ENCODE assay signal across 10 cellular contexts in the genomic region with DNA sequence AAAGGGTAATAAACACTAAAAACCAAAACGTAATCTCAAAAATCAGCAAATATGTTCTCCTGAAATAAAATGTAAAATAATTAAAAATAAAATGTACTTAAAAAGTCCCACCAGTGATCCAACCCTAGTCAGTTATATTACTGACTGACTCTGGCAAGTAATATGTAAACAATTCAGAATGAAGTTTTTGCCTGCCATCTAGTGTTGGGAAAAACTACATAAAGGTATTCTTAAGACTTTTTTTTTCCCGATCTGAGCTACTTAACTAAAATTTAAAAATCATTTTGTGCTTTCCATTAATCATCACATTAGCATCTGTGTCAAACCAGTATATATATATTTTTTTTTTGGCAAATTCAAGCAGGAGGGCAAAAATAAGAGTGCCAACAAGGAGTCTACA. TPM values are rescaled to one million over a fixed set of nuclear protein-coding genes. Genes with fewer than 3 reads are reported as not detected.
DNase-seq lines count a peak whose midpoint lies in the region; ATAC-seq lines count a peak whose summit lies in the region.
"Had no signal": no experiment of that assay in that cellular context is flagged by ENCODE, and none has a peak within 500 bp of the region (broad histone marks: within the 10 kb centered on the region; RNA-seq: fewer than 3 reads in every experiment).

No MANE protein-coding gene starts in this region.

- peaks cover 6% of the 10 kb centered on the region for H3K4me1 Mint-ChIP-seq in stimulated activated effector memory CD8-positive, alpha-beta T cell treated with anti-CD3 and anti-CD28 coated beads, Interleukin-12 subunit alpha, Interleukin-12 subunit beta, amount 100 ng/mL, for 72 hours
- peaks cover 0 to 5% (median under 1%) of the 10 kb centered on the region in 4 donors for H3K4me1 Mint-ChIP-seq in naive thymus-derived CD8-positive, alpha-beta T cell
- H3K4me1 Mint-ChIP-seq in activated T-helper 2 cell treated with anti-CD3 and anti-CD28 coated beads, Interferon-gamma antibody, Interleukin-2, Interleukin-4, amounts not matched to agents 10 μg/mL and 5 μg/mL and 100 μg/mL, durations not matched to agents 14 hours and 24 hours and 36 hours (ENCODE audit: low read depth) = peaks cover 2% of the 10 kb centered on the region

- intact Hi-C loops in activated T-helper 2 cell treated with anti-CD3 and anti-CD28 coated beads, Interferon-gamma antibody, Interleukin-2, Interleukin-4, amounts not matched to agents 10 μg/mL and 5 μg/mL and 100 μg/mL, durations not matched to agents 14 hours and 24 hours and 36 hours (cut with micrococcal nuclease) = no loop called here

- H3K36me3 Mint-ChIP-seq in stimulated activated effector memory CD8-positive, alpha-beta T cell treated with anti-CD3 and anti-CD28 coated beads, Interleukin-12 subunit alpha, Interleukin-12 subunit beta, amount 100 ng/mL, for 72 hours = peaks cover 92% of the 10 kb centered on the region
- peaks cover 0 to 66% (median 9%) of the 10 kb centered on the region in 3 donors for H3K36me3 Mint-ChIP-seq in naive thymus-derived CD8-positive, alpha-beta T cell
- peaks cover 32% of the 10 kb centered on the region for H3K36me3 Mint-ChIP-seq in activated T-helper 2 cell treated with anti-CD3 and anti-CD28 coated beads, Interferon-gamma antibody, Interleukin-2, Interleukin-4, amounts not matched to agents 10 μg/mL and 5 μg/mL and 100 μg/mL, durations not matched to agents 14 hours and 24 hours and 36 hours (ENCODE audit: low read depth)
- H3K36me3 Mint-ChIP-seq: activated naive CD4-positive, alpha-beta T cell treated with anti-CD3 and anti-CD28 coated beads, Interleukin-2, amount 50 U/mL, for 72 hours had no signal

- H3K27ac Mint-ChIP-seq in stimulated activated effector memory CD8-positive, alpha-beta T cell treated with anti-CD3 and anti-CD28 coated beads, Interleukin-12 subunit alpha, Interleukin-12 subunit beta, amount 100 ng/mL, for 72 hours = peak overlapping the region; percentile 17
- H3K27ac Mint-ChIP-seq in naive thymus-derived CD8-positive, alpha-beta T cell = no peak overlapping the region
- no peak overlapping the region for H3K27ac Mint-ChIP-seq in activated T-helper 2 cell treated with anti-CD3 and anti-CD28 coated beads, Interferon-gamma antibody, Interleukin-2, Interleukin-4, amounts not matched to agents 10 μg/mL and 5 μg/mL and 100 μg/mL, durations not matched to agents 14 hours and 24 hours and 36 hours
- H3K27ac Mint-ChIP-seq: activated naive CD4-positive, alpha-beta T cell treated with anti-CD3 and anti-CD28 coated beads, Interleukin-2, amount 50 U/mL, for 72 hours; T-helper 1 cell treated with Interleukin-12 subunit alpha and Interleukin-12 subunit beta and Interleukin-4 antibody, amounts not matched to agents 30 μg/mL and 1 μg/mL, for 36 hours had no signal

- no peak overlapping the region for H3K4me3 Mint-ChIP-seq in stimulated activated effector memory CD8-positive, alpha-beta T cell treated with anti-CD3 and anti-CD28 coated beads, Interleukin-12 subunit alpha, Interleukin-12 subunit beta, amount 100 ng/mL, for 72 hours
- no peak overlapping the region for H3K4me3 Mint-ChIP-seq in naive thymus-derived CD8-positive, alpha-beta T cell
- no peak overlapping the region for H3K4me3 Mint-ChIP-seq in activated T-helper 2 cell treated with anti-CD3 and anti-CD28 coated beads, Interferon-gamma antibody, Interleukin-2, Interleukin-4, amounts not matched to agents 10 μg/mL and 5 μg/mL and 100 μg/mL, durations not matched to agents 14 hours and 24 hours and 36 hours (ENCODE audit: low read depth)
- H3K4me3 Mint-ChIP-seq: T-helper 1 cell treated with Interleukin-12 subunit alpha and Interleukin-12 subunit beta and Interleukin-4 antibody, amounts not matched to agents 30 μg/mL and 1 μg/mL, for 36 hours had no signal

- POLR2A ChIA-PET in naive thymus-derived CD8-positive, alpha-beta T cell (lab: Charles Lee) = no interaction called here

- H3K27me3 Mint-ChIP-seq in naive thymus-derived CD8-positive, alpha-beta T cell = no peaks in the 10 kb centered on the region
- no peaks in the 10 kb centered on the region for H3K27me3 Mint-ChIP-seq in activated T-helper 2 cell treated with anti-CD3 and anti-CD28 coated beads, Interferon-gamma antibody, Interleukin-2, Interleukin-4, amounts not matched to agents 10 μg/mL and 5 μg/mL and 100 μg/mL, durations not matched to agents 14 hours and 24 hours and 36 hours (ENCODE audit: low read depth)

- H3K9me3 Mint-ChIP-seq in stimulated activated effector memory CD8-positive, alpha-beta T cell treated with anti-CD3 and anti-CD28 coated beads, Interleukin-12 subunit alpha, Interleukin-12 subunit beta, amount 100 ng/mL, for 72 hours = no peaks in the 10 kb centered on the region
- H3K9me3 Mint-ChIP-seq in naive thymus-derived CD8-positive, alpha-beta T cell = no peaks in the 10 kb centered on the region
- H3K9me3 Mint-ChIP-seq in activated T-helper 2 cell treated with anti-CD3 and anti-CD28 coated beads, Interferon-gamma antibody, Interleukin-2, Interleukin-4, amounts not matched to agents 10 μg/mL and 5 μg/mL and 100 μg/mL, durations not matched to agents 14 hours and 24 hours and 36 hours = no peaks in the 10 kb centered on the region
- H3K9me3 Mint-ChIP-seq: activated naive CD4-positive, alpha-beta T cell treated with anti-CD3 and anti-CD28 coated beads, Interleukin-2, amount 50 U/mL, for 72 hours; T-helper 1 cell treated with Interleukin-12 subunit alpha and Interleukin-12 subunit beta and Interleukin-4 antibody, amounts not matched to agents 30 μg/mL and 1 μg/mL, for 36 hours had no signal

- ATAC-seq in stimulated activated effector memory CD8-positive, alpha-beta T cell treated with anti-CD3 and anti-CD28 coated beads, Interleukin-12 subunit alpha, Interleukin-12 subunit beta, amount 100 ng/mL, for 72 hours = no peak
- no peak for ATAC-seq in naive thymus-derived CD8-positive, alpha-beta T cell
- ATAC-seq: activated naive CD4-positive, alpha-beta T cell treated with anti-CD3 and anti-CD28 coated beads, Interleukin-2, amount 50 U/mL, for 72 hours had no signal

- peak; percentile 10 for DNase-seq in SHP77 treated with DMSO at 0.1 percent for 48 hours (lab: John Stamatoyannopoulos, UW)
- DNase-seq in SHP77 (lab: John Stamatoyannopoulos, UW) = no peak
- peak; percentile 47 for DNase-seq in RKO (ENCODE audit: low spot score)
- DNase-seq in fibroblast of peridontal ligament (ENCODE audit: extremely low read depth) = peak; percentile 77
- DNase-seq in stimulated activated effector memory CD8-positive, alpha-beta T cell treated with anti-CD3 and anti-CD28 coated beads, Interleukin-12 subunit alpha, Interleukin-12 subunit beta, amount 100 ng/mL, for 72 hours (ENCODE audit: low spot score in 2 of 2) = no peak
- no peak for DNase-seq in naive thymus-derived CD8-positive, alpha-beta T cell
- DNase-seq in UCSD-AML1 (lab: John Stamatoyannopoulos, UW; ENCODE audit: unreplicated experiment) = no peak
- no peak for DNase-seq in activated T-helper 2 cell treated with anti-CD3 and anti-CD28 coated beads, Interferon-gamma antibody, Interleukin-2, Interleukin-4, amounts not matched to agents 10 μg/mL and 5 μg/mL and 100 μg/mL, durations not matched to agents 14 hours and 24 hours and 36 hours (ENCODE audit: low spot score)

RNA-seq across cellular contexts. Expression of a gene that starts 24.0 kb away (rescaled TPM):
- 10 to 100 TPM; 32.0 to 41.8 TPM for total RNA-seq in naive thymus-derived CD8-positive, alpha-beta T cell
- 10 to 100 TPM; 13.3 to 27.3 (median 25.3) TPM for polyA plus RNA-seq in naive thymus-derived CD8-positive, alpha-beta T cell
- total RNA-seq in activated T-helper 2 cell treated with anti-CD3 and anti-CD28 coated beads, Interferon-gamma antibody, Interleukin-2, Interleukin-4, amounts not matched to agents 10 μg/mL and 5 μg/mL and 100 μg/mL, durations not matched to agents 14 hours and 24 hours and 36 hours = 22.9 and 25.4 TPM in 2 replicates

RNA-seq across cellular contexts. Expression of a gene that starts 24.1 kb away (rescaled TPM):
- 10 to 100 TPM; 34.0 to 36.4 TPM for total RNA-seq in naive thymus-derived CD8-positive, alpha-beta T cell
- 10 to 100 TPM in 2 of 3 donors, 1 to 10 TPM in 1; 8.2 to 12.4 (median 11.9) TPM for polyA plus RNA-seq in naive thymus-derived CD8-positive, alpha-beta T cell
- 17.6 and 18.4 TPM in 2 replicates for total RNA-seq in activated T-helper 2 cell treated with anti-CD3 and anti-CD28 coated beads, Interferon-gamma antibody, Interleukin-2, Interleukin-4, amounts not matched to agents 10 μg/mL and 5 μg/mL and 100 μg/mL, durations not matched to agents 14 hours and 24 hours and 36 hours

Comparison
In these comparisons a context has a peak if more than half of its experiments do, and no peak if none do; other contexts are left out.
1. DNase-seq: peak in SHP77 treated with DMSO at 0.1 percent for 48 hours (single experiment), RKO (single experiment) and fibroblast of peridontal ligament (single experiment); none in SHP77 (0 of 2), stimulated activated effector memory CD8-positive, alpha-beta T cell treated with anti-CD3 and anti-CD28 coated beads, Interleukin-12 subunit alpha, Interleukin-12 subunit beta, amount 100 ng/mL, for 72 hours (0 of 2), naive thymus-derived CD8-positive, alpha-beta T cell (0 of 10), UCSD-AML1 (single experiment) and activated T-helper 2 cell treated with anti-CD3 and anti-CD28 coated beads, Interferon-gamma antibody, Interleukin-2, Interleukin-4, amounts not matched to agents 10 μg/mL and 5 μg/mL and 100 μg/mL, durations not matched to agents 14 hours and 24 hours and 36 hours (single experiment).